In genomic region chr1:43573066-43573799, GRCh38 we compare ENCODE assay signal across 18 cellular contexts. TPM values are rescaled to one million over a fixed set of nuclear protein-coding genes. Genes with fewer than 3 reads are reported as not detected.
DNase-seq lines count a peak whose midpoint lies in the region; ATAC-seq and TF ChIP-seq lines count a peak whose summit lies in the region.
"Had no signal": no experiment of that assay in that cellular context is flagged by ENCODE, and none has a peak within 500 bp of the region (broad histone marks: within the 10 kb centered on the region; RNA-seq: fewer than 3 reads in every experiment).

No MANE protein-coding gene starts in this region.

- TF ChIP-seq CTCF in mesothelial cell of epicardium (IDR thresholded peaks at IDR 0.05; ENCODE audit: unreplicated experiment), result no peak

- no peaks in the 10 kb centered on the region for H3K9me3 Mint-ChIP-seq in mesothelial cell of epicardium
- H3K9me3 Mint-ChIP-seq: activated T-helper 2 cell treated with anti-CD3 and anti-CD28 coated beads, Interferon-gamma antibody, Interleukin-2, Interleukin-4, amounts not matched to agents 10 μg/mL and 5 μg/mL and 100 μg/mL, durations not matched to agents 14 hours and 24 hours and 36 hours; T-cell had no signal

- DNase-seq in Right ventricle myocardium superior, result peak; percentile 61
- DNase-seq in cardiac septum (ENCODE audit: low spot score), result no peak
- peak; percentile 69 for DNase-seq in medulla oblongata (ENCODE audit: extremely low spot score)
- no peak for DNase-seq in stimulated activated CD4-positive, alpha-beta T cell treated with anti-CD3 and anti-CD28 coated beads, Interleukin-4, amount 100 ng/mL, for 4 hours
- DNase-seq in mesothelial cell of epicardium (ENCODE audit: low spot score in 2 of 2, unreplicated experiment in 2 of 2), result no peak
- no peak for DNase-seq in GOT3 (lab: John Stamatoyannopoulos, UW)
- DNase-seq: activated CD8-positive, alpha-beta memory T cell treated with anti-CD3 and anti-CD28 coated beads for 24 hours; amniotic stem cell; H7; Karpas-422; NCI-H1105; ovary; stimulated activated naive CD4-positive, alpha-beta T cell; T-cell had no signal

- H3K4me1 Mint-ChIP-seq in mesothelial cell of epicardium, result peaks cover 15% of the 10 kb centered on the region
- H3K4me1 Mint-ChIP-seq: T-cell had no signal

- no peak overlapping the region for H3K27ac Mint-ChIP-seq in mesothelial cell of epicardium
- H3K27ac Mint-ChIP-seq: activated T-helper 2 cell treated with anti-CD3 and anti-CD28 coated beads, Interferon-gamma antibody, Interleukin-2, Interleukin-4, amounts not matched to agents 10 μg/mL and 5 μg/mL and 100 μg/mL, durations not matched to agents 14 hours and 24 hours and 36 hours; T-cell had no signal

- no peaks in the 10 kb centered on the region for H3K27me3 Mint-ChIP-seq in mesothelial cell of epicardium (ENCODE audit: low read depth)
- H3K27me3 Mint-ChIP-seq: T-cell had no signal

- peak; percentile 84 for ATAC-seq in Right ventricle myocardium superior (ENCODE audit: poor library complexity)
- ATAC-seq in HG03520 (IDR thresholded peaks at IDR 0.05; ENCODE audit: unreplicated experiment), result no peak
- ATAC-seq: esophagus mucosa, T-cell had no signal

- H3K4me3 Mint-ChIP-seq in mesothelial cell of epicardium, result no peak overlapping the region
- H3K4me3 Mint-ChIP-seq: T-cell had no signal

- intact Hi-C loops in Right ventricle myocardium superior (cut with DNase I) (no loop called here), cardiac septum (cut with DNase I) (no loop called here)

- peak overlapping the region; percentile 60 for H3K27ac ChIP-seq in cingulate gyrus (ENCODE audit: low read depth, low read length)
- H3K27ac ChIP-seq: ovary had no signal

- peaks cover 32% of the 10 kb centered on the region for H3K36me3 Mint-ChIP-seq in mesothelial cell of epicardium
- H3K36me3 Mint-ChIP-seq: T-cell had no signal

RNA-seq across cellular contexts. Expression of gene PTPRF, which starts 42.5 kb away (rescaled TPM):
- 4.2 TPM for total RNA-seq in Right ventricle myocardium superior
- 9.1 TPM for total RNA-seq in cardiac septum
- total RNA-seq in mesothelial cell of epicardium, result 464 to 475 TPM (median 471 TPM) in 3 replicates

Comparison
In these comparisons a context has a peak if more than half of its experiments do, and no peak if none do; other contexts are left out.
1. DNase-seq: peak in Right ventricle myocardium superior (single experiment) and medulla oblongata (single experiment); none in cardiac septum (single experiment), stimulated activated CD4-positive, alpha-beta T cell treated with anti-CD3 and anti-CD28 coated beads, Interleukin-4, amount 100 ng/mL, for 4 hours (0 of 2), mesothelial cell of epicardium (0 of 2) and GOT3 (single experiment).
2. RNA of gene PTPRF, which starts 42.5 kb away (total RNA-seq): 464 to 475 TPM in mesothelial cell of epicardium; 9.1 TPM in cardiac septum (single experiment) and 4.2 TPM in Right ventricle myocardium superior (single experiment); every median in the first group is over 10 times any median in the second.